Comparison of ENCODE assay signal across 17 cellular contexts in genomic region chr13:31421756-31422155, GRCh38.
DNase-seq lines count a peak whose midpoint lies in the region; ATAC-seq, FAIRE-seq and TF ChIP-seq lines count a peak whose summit lies in the region.
"Had no signal": no experiment of that assay in that cellular context is flagged by ENCODE, and none has a peak within 500 bp of the region (broad histone marks: within the 10 kb centered on the region; RNA-seq: fewer than 3 reads in every experiment).

No MANE protein-coding gene starts in this region.

- H3K27ac ChIP-seq in gastroesophageal sphincter = no peak overlapping the region
- no peak overlapping the region for H3K27ac ChIP-seq in kidney (ENCODE audit: low read depth in 2 of 2, low read length in 2 of 2)
- H3K27ac ChIP-seq: BLaER1 treated with 17β-estradiol and CSF1 and Interleukin-3, amounts not matched to agents 10 nM and 100 nM had no signal

- FAIRE-seq in bronchial epithelial cell (lab: Jason Lieb, UNC) = peak; percentile 70
- no peak for FAIRE-seq in kidney (lab: Jason Lieb, UNC)

- H3K9me3 ChIP-seq in adipocyte (ENCODE audit: control insufficient read depth, low read length) (no peaks in the 10 kb centered on the region), gastroesophageal sphincter (no peaks in the 10 kb centered on the region), kidney (ENCODE audit: control insufficient read depth in 1 of 2, low read length in 2 of 2) (no peaks in the 10 kb centered on the region)
- H3K9me3 ChIP-seq: BLaER1 treated with 17β-estradiol and CSF1 and Interleukin-3, amounts not matched to agents 10 nM and 100 nM had no signal

- H3K4me1 Mint-ChIP-seq in activated T-cell treated with anti-CD3 and anti-CD28 coated beads, Interleukin-2, amount 50 U/mL, for 72 hours (ENCODE audit: low read depth) = no peaks in the 10 kb centered on the region

- TF ChIP-seq CTCF in bronchial epithelial cell (IDR thresholded peaks at IDR 0.05; ENCODE audit: insufficient read depth, low read length, severe bottlenecking) = no peak
- no peak for TF ChIP-seq CTCF in gastroesophageal sphincter (IDR thresholded peaks at IDR 0.05)
- TF ChIP-seq CTCF in kidney (IDR thresholded peaks at IDR 0.05; ENCODE audit: borderline replicate concordance, extremely low read depth, insufficient read depth) = no peak

- H3K36me3 Mint-ChIP-seq in activated T-cell treated with anti-CD3 and anti-CD28 coated beads, Interleukin-2, amount 50 U/mL, for 72 hours (ENCODE audit: insufficient read depth in 2 of 2) = no peaks in the 10 kb centered on the region
- H3K36me3 Mint-ChIP-seq: CD8-positive, alpha-beta T cell had no signal

- no peak overlapping the region for H3K4me3 ChIP-seq in adipocyte (ENCODE audit: low read length)
- H3K4me3 ChIP-seq in bronchial epithelial cell (ENCODE audit: low read depth, low read length) = no peak overlapping the region
- no peak overlapping the region for H3K4me3 ChIP-seq in gastroesophageal sphincter
- no peak overlapping the region for H3K4me3 ChIP-seq in skeletal muscle cell (ENCODE audit: low read depth, low read length)
- H3K4me3 ChIP-seq in kidney (ENCODE audit: low read length in 2 of 2) = no peak overlapping the region
- H3K4me3 ChIP-seq: BLaER1 treated with 17β-estradiol and CSF1 and Interleukin-3, amounts not matched to agents 10 nM and 100 nM had no signal

- H3K9ac ChIP-seq in adipocyte (ENCODE audit: low read length) = no peak overlapping the region
- no peak overlapping the region for H3K9ac ChIP-seq in kidney (ENCODE audit: low read length in 2 of 2)
- H3K9ac ChIP-seq: BLaER1 treated with 17β-estradiol and CSF1 and Interleukin-3, amounts not matched to agents 10 nM and 100 nM had no signal

- no peak overlapping the region for H3K27ac Mint-ChIP-seq in activated T-cell treated with anti-CD3 and anti-CD28 coated beads, Interleukin-2, amount 50 U/mL, for 72 hours
- H3K27ac Mint-ChIP-seq: B cell; CD8-positive, alpha-beta T cell; HFFc6 had no signal

- intact Hi-C loops in kidney (cut with DNase I) = no loop called here

- H3K9me3 Mint-ChIP-seq in activated T-cell treated with anti-CD3 and anti-CD28 coated beads, Interleukin-2, amount 50 U/mL, for 72 hours = no peaks in the 10 kb centered on the region
- H3K9me3 Mint-ChIP-seq: CD8-positive, alpha-beta T cell; HFFc6 had no signal

- peaks cover 7% of the 10 kb centered on the region for H3K27me3 Mint-ChIP-seq in activated T-cell treated with anti-CD3 and anti-CD28 coated beads, Interleukin-2, amount 50 U/mL, for 72 hours (ENCODE audit: low read depth)

- DNase-seq in adipocyte (ENCODE audit: low read depth) (peak; percentile 41), bronchial epithelial cell (ENCODE audit: low read depth) (no peak), skeletal muscle cell (ENCODE audit: low read depth) (peak; percentile 73), kidney (no peak)
- no peak for DNase-seq in activated T-cell treated with anti-CD3 and anti-CD28 coated beads, Interleukin-2, amount 50 U/mL, for 72 hours
- DNase-seq: Calu3; CD8-positive, alpha-beta T cell; DMS79 treated with DMSO at 0.1 percent for 48 hours; GF-D8; GOT3; H7; HFFc6 had no signal

- TF ChIP-seq POLR2A in gastroesophageal sphincter (IDR thresholded peaks at IDR 0.05) = no peak

- WGBS in gastroesophageal sphincter (ENCODE audit: low coverage in 1 of 2), 2 donors = 65 to 67% methylated on average over 1 of the region's 1 CpG

- TF ChIP-seq EP300 in gastroesophageal sphincter (IDR thresholded peaks at IDR 0.05) = no peak

- ATAC-seq in gastroesophageal sphincter = peak; percentile 23
- no peak for ATAC-seq in activated T-cell treated with anti-CD3 and anti-CD28 coated beads, Interleukin-2, amount 50 U/mL, for 72 hours (replicated peaks in 1 of 2)
- no peak for ATAC-seq in GM21381 (IDR thresholded peaks at IDR 0.05; ENCODE audit: unreplicated experiment)
- ATAC-seq: CD8-positive, alpha-beta T cell; HCT116 had no signal

- H3K4me1 ChIP-seq in adipocyte (ENCODE audit: control insufficient read depth, insufficient read depth, low read length) (peaks cover 18% of the 10 kb centered on the region), gastroesophageal sphincter (peaks cover 0 to 15% (median 0%) of the 10 kb centered on the region in 3 donors), kidney (ENCODE audit: control insufficient read depth in 1 of 2, insufficient read depth in 1 of 2, low read depth in 1 of 2, low read length in 2 of 2) (peaks cover 0 to 2% of the 10 kb centered on the region in 2 donors)
- H3K4me1 ChIP-seq: BLaER1 treated with 17β-estradiol and CSF1 and Interleukin-3, amounts not matched to agents 10 nM and 100 nM had no signal

- H3K4me3 Mint-ChIP-seq in activated T-cell treated with anti-CD3 and anti-CD28 coated beads, Interleukin-2, amount 50 U/mL, for 72 hours = no peak overlapping the region
- H3K4me3 Mint-ChIP-seq: B cell; CD8-positive, alpha-beta T cell; HFFc6 had no signal

- H3K36me3 ChIP-seq in adipocyte (ENCODE audit: control insufficient read depth, insufficient read depth, low read length, severe bottlenecking) = no peaks in the 10 kb centered on the region
- no peaks in the 10 kb centered on the region for H3K36me3 ChIP-seq in bronchial epithelial cell (ENCODE audit: control insufficient read depth, insufficient read depth, low read length)
- H3K36me3 ChIP-seq in gastroesophageal sphincter = no peaks in the 10 kb centered on the region
- H3K36me3 ChIP-seq in kidney (ENCODE audit: control insufficient read depth in 1 of 2, insufficient read depth in 2 of 2, low read length in 2 of 2) = no peaks in the 10 kb centered on the region
- H3K36me3 ChIP-seq: BLaER1 treated with 17β-estradiol and CSF1 and Interleukin-3, amounts not matched to agents 10 nM and 100 nM had no signal

- H3K27me3 ChIP-seq in adipocyte (replicated peaks; ENCODE audit: control insufficient read depth, insufficient read depth, low read length) (peaks cover 4% of the 10 kb centered on the region), bronchial epithelial cell (ENCODE audit: control insufficient read depth, insufficient read depth, low read length) (no peaks in the 10 kb centered on the region), gastroesophageal sphincter (no peaks in the 10 kb centered on the region)
- H3K27me3 ChIP-seq: BLaER1 treated with 17β-estradiol and CSF1 and Interleukin-3, amounts not matched to agents 10 nM and 100 nM had no signal

Comparison
In these comparisons a context has a peak if more than half of its experiments do, and no peak if none do; other contexts are left out.
1. DNase-seq: peak in adipocyte (single experiment) and skeletal muscle cell (single experiment); none in bronchial epithelial cell (single experiment), activated T-cell treated with anti-CD3 and anti-CD28 coated beads, Interleukin-2, amount 50 U/mL, for 72 hours (0 of 2) and kidney (single experiment).